8 cellular contexts compared by ENCODE assay signal in genomic region chr15:44535509-44536297, GRCh38. TPM values are rescaled to one million over a fixed set of nuclear protein-coding genes. Genes with fewer than 3 reads are reported as not detected.
A peak's percentile ranks its signal among the peaks of the same experiment; 100 is the strongest.
DNase-seq lines count a peak whose midpoint lies in the region; ATAC-seq and TF ChIP-seq lines count a peak whose summit lies in the region.

No MANE protein-coding gene starts in this region.

- peaks cover 34% of the 10 kb centered on the region for H3K4me1 Mint-ChIP-seq in dendritic cell treated with granulocyte-macrophage colony-stimulating factor and Interleukin-4, amounts not matched to agents 40 ng/mL and 50 ng/mL, for 4 days (ENCODE audit: low read depth)
- peaks cover 21% of the 10 kb centered on the region for H3K4me1 Mint-ChIP-seq in mesothelial cell of epicardium

- peak; percentile 2 for ATAC-seq in GM19467 (IDR thresholded peaks at IDR 0.05; ENCODE audit: unreplicated experiment)

- peak overlapping the region; percentile 97 for H3K27ac Mint-ChIP-seq in dendritic cell treated with granulocyte-macrophage colony-stimulating factor and Interleukin-4, amounts not matched to agents 40 ng/mL and 50 ng/mL, for 4 days
- peak overlapping the region; percentile 98 for H3K27ac Mint-ChIP-seq in mesothelial cell of epicardium

- peak overlapping the region; percentile 95 for H3K27ac ChIP-seq in thymus (ENCODE audit: low read depth)

- POLR2A ChIA-PET in AG04449 (lab: Yijun Ruan, JAX), result interaction anchor here (1.5 kb wide), 1 partner anchor 248 kb away, joined by 6 read pairs; the partner anchor contains the start of gene GOLM2

- H3K4me3 ChIP-seq in AG04449 (ENCODE audit: low read depth, low read length) (peak overlapping the region; percentile 78), thymus (ENCODE audit: low read length) (peak overlapping the region; percentile 64)

- CTCF ChIA-PET in AG04449 (lab: Yijun Ruan, JAX), result interaction anchor here (3.0 kb wide), 1 partner anchor 11 kb away, joined by 15 read pairs; no protein-coding TSS in a partner anchor

- intact Hi-C loops in dendritic cell treated with granulocyte-macrophage colony-stimulating factor and Interleukin-4, amounts not matched to agents 40 ng/mL and 50 ng/mL, for 4 days (cut with micrococcal nuclease), result loop anchor here (2.0 to 10.0 kb wide), 2 partner anchors 111 to 193 kb away; partner anchors contain the start of gene CTDSPL2

- H3K4me3 Mint-ChIP-seq in dendritic cell treated with granulocyte-macrophage colony-stimulating factor and Interleukin-4, amounts not matched to agents 40 ng/mL and 50 ng/mL, for 4 days, result peak overlapping the region; percentile 87
- peak overlapping the region; percentile 82 for H3K4me3 Mint-ChIP-seq in mesothelial cell of epicardium

- no peaks in the 10 kb centered on the region for H3K36me3 ChIP-seq in thymus (ENCODE audit: control insufficient read depth, insufficient read depth)

- no peaks in the 10 kb centered on the region for H3K9me3 Mint-ChIP-seq in dendritic cell treated with granulocyte-macrophage colony-stimulating factor and Interleukin-4, amounts not matched to agents 40 ng/mL and 50 ng/mL, for 4 days
- no peaks in the 10 kb centered on the region for H3K9me3 Mint-ChIP-seq in mesothelial cell of epicardium

- H3K4me1 ChIP-seq in thymus (ENCODE audit: control insufficient read depth, insufficient read depth, low read length), result peaks cover 10% of the 10 kb centered on the region

- no peak for DNase-seq in AG04449 (ENCODE audit: low read depth, low spot score)
- peak; percentile 8 for DNase-seq in T-helper 9 cell
- DNase-seq in mesothelial cell of epicardium (ENCODE audit: low spot score in 2 of 2, unreplicated experiment in 2 of 2), result peak in 1 of 2 experiments; percentile 47
- DNase-seq in NCI-H2081 treated with DMSO at 0.1 percent for 48 hours (lab: John Stamatoyannopoulos, UW), result no peak
- no peak for DNase-seq in NCI-H774 (lab: John Stamatoyannopoulos, UW)

- TF ChIP-seq CTCF in AG04449 (IDR thresholded peaks at IDR 0.05; ENCODE audit: insufficient read depth, low read length, missing control alignments) (no peak), mesothelial cell of epicardium (IDR thresholded peaks at IDR 0.05; ENCODE audit: unreplicated experiment) (no peak)

- H3K27me3 Mint-ChIP-seq in dendritic cell treated with granulocyte-macrophage colony-stimulating factor and Interleukin-4, amounts not matched to agents 40 ng/mL and 50 ng/mL, for 4 days, result no peaks in the 10 kb centered on the region
- H3K27me3 Mint-ChIP-seq in mesothelial cell of epicardium (ENCODE audit: low read depth), result no peaks in the 10 kb centered on the region

- no peaks in the 10 kb centered on the region for H3K27me3 ChIP-seq in thymus (ENCODE audit: control insufficient read depth, insufficient read depth)

- peaks cover 73% of the 10 kb centered on the region for H3K36me3 Mint-ChIP-seq in dendritic cell treated with granulocyte-macrophage colony-stimulating factor and Interleukin-4, amounts not matched to agents 40 ng/mL and 50 ng/mL, for 4 days (ENCODE audit: low read depth)
- H3K36me3 Mint-ChIP-seq in mesothelial cell of epicardium, result peaks cover 13% of the 10 kb centered on the region

- 66% methylated on average over 36 of the region's 36 CpGs for WGBS in thymus

- no peaks in the 10 kb centered on the region for H3K9me3 ChIP-seq in thymus (ENCODE audit: control insufficient read depth)

RNA-seq across cellular contexts. Expression of gene EIF3J, which starts 1.2 kb away (rescaled TPM):
- 75.7 to 80.2 TPM (median 77.8 TPM) in 3 replicates for total RNA-seq in mesothelial cell of epicardium
- 52.0 TPM for polyA plus RNA-seq in thymus
